Comparison of ENCODE assay signal across 17 cellular contexts in genomic region chr1:197920345-197921117, GRCh38. TPM values are rescaled to one million over a fixed set of nuclear protein-coding genes. Genes with fewer than 3 reads are reported as not detected.
A peak's percentile ranks its signal among the peaks of the same experiment; 100 is the strongest.
DNase-seq lines count a peak whose midpoint lies in the region; ATAC-seq and TF ChIP-seq lines count a peak whose summit lies in the region.
"Had no signal": no experiment of that assay in that cellular context is flagged by ENCODE, and none has a peak within 500 bp of the region (broad histone marks: within the 10 kb centered on the region; RNA-seq: fewer than 3 reads in every experiment).

No MANE protein-coding gene starts in this region.

- H3K27ac Mint-ChIP-seq in T-helper 1 cell treated with Interleukin-12 subunit alpha and Interleukin-12 subunit beta and Interleukin-4 antibody, amounts not matched to agents 30 μg/mL and 1 μg/mL, for 36 hours = no peak overlapping the region
- no peak overlapping the region for H3K27ac Mint-ChIP-seq in dendritic cell treated with granulocyte-macrophage colony-stimulating factor and Interleukin-4, amounts not matched to agents 40 ng/mL and 50 ng/mL, for 4 days
- no peak overlapping the region for H3K27ac Mint-ChIP-seq in nephron

- peaks cover 56% of the 10 kb centered on the region for H3K4me1 ChIP-seq in HUES48 (ENCODE audit: control insufficient read depth, insufficient read depth, low read length)

- intact Hi-C loops in dendritic cell treated with granulocyte-macrophage colony-stimulating factor and Interleukin-4, amounts not matched to agents 40 ng/mL and 50 ng/mL, for 4 days (cut with micrococcal nuclease) = loop anchor here (5.0 to 10.0 kb wide), 4 partner anchors 303 to 544 kb away; no protein-coding TSS in a partner anchor

- H3K36me3 ChIP-seq in HUES48 (ENCODE audit: control insufficient read depth, insufficient read depth, low read length) = no peaks in the 10 kb centered on the region
- H3K36me3 ChIP-seq: tibial nerve had no signal

- no peak overlapping the region for H3K27ac ChIP-seq in HUES48 (ENCODE audit: low read depth, low read length)
- H3K27ac ChIP-seq: dorsolateral prefrontal cortex, tibial nerve had no signal

- peaks cover 13% of the 10 kb centered on the region for H3K36me3 Mint-ChIP-seq in T-helper 1 cell treated with Interleukin-12 subunit alpha and Interleukin-12 subunit beta and Interleukin-4 antibody, amounts not matched to agents 30 μg/mL and 1 μg/mL, for 36 hours (ENCODE audit: low read depth)
- H3K36me3 Mint-ChIP-seq in dendritic cell treated with granulocyte-macrophage colony-stimulating factor and Interleukin-4, amounts not matched to agents 40 ng/mL and 50 ng/mL, for 4 days (ENCODE audit: low read depth) = no peaks in the 10 kb centered on the region
- H3K36me3 Mint-ChIP-seq in nephron (ENCODE audit: low read depth) = no peaks in the 10 kb centered on the region

- no peaks in the 10 kb centered on the region for H3K9me3 ChIP-seq in HUES48 (ENCODE audit: control insufficient read depth, insufficient read depth, low read length)
- H3K9me3 ChIP-seq: tibial nerve had no signal

- peaks cover 46% of the 10 kb centered on the region for H3K4me1 Mint-ChIP-seq in T-helper 1 cell treated with Interleukin-12 subunit alpha and Interleukin-12 subunit beta and Interleukin-4 antibody, amounts not matched to agents 30 μg/mL and 1 μg/mL, for 36 hours (ENCODE audit: low read depth)
- H3K4me1 Mint-ChIP-seq in dendritic cell treated with granulocyte-macrophage colony-stimulating factor and Interleukin-4, amounts not matched to agents 40 ng/mL and 50 ng/mL, for 4 days (ENCODE audit: low read depth) = peaks cover 58% of the 10 kb centered on the region
- peaks cover 51% of the 10 kb centered on the region for H3K4me1 Mint-ChIP-seq in nephron

- H3K9ac ChIP-seq in HUES48 (ENCODE audit: low read depth, low read length) = no peak overlapping the region

- H3K4me3 Mint-ChIP-seq in T-helper 1 cell treated with Interleukin-12 subunit alpha and Interleukin-12 subunit beta and Interleukin-4 antibody, amounts not matched to agents 30 μg/mL and 1 μg/mL, for 36 hours = peak overlapping the region; percentile 57
- peak overlapping the region; percentile 9 for H3K4me3 Mint-ChIP-seq in dendritic cell treated with granulocyte-macrophage colony-stimulating factor and Interleukin-4, amounts not matched to agents 40 ng/mL and 50 ng/mL, for 4 days
- H3K4me3 Mint-ChIP-seq in nephron = peak overlapping the region in 2 of 3 experiments; percentile 57 to 62

- peaks cover 92% of the 10 kb centered on the region for H3K27me3 Mint-ChIP-seq in T-helper 1 cell treated with Interleukin-12 subunit alpha and Interleukin-12 subunit beta and Interleukin-4 antibody, amounts not matched to agents 30 μg/mL and 1 μg/mL, for 36 hours (ENCODE audit: low read depth)
- peaks cover 84% of the 10 kb centered on the region for H3K27me3 Mint-ChIP-seq in dendritic cell treated with granulocyte-macrophage colony-stimulating factor and Interleukin-4, amounts not matched to agents 40 ng/mL and 50 ng/mL, for 4 days
- H3K27me3 Mint-ChIP-seq in nephron (ENCODE audit: low read depth) = peaks cover 99% of the 10 kb centered on the region

- H3K4me3 ChIP-seq in HUES48 (ENCODE audit: low read depth, low read length) = peak overlapping the region; percentile 63
- H3K4me3 ChIP-seq: dorsolateral prefrontal cortex, tibial nerve had no signal

- DNase-seq in T-helper 1 cell (no peak), dedifferentiated amniotic fluid mesenchymal stem cell (ENCODE audit: extremely low spot score) (no peak), left lobe of liver (ENCODE audit: low spot score) (no peak)
- DNase-seq: 8988T, dorsolateral prefrontal cortex, mesendoderm, NCI-H1092 treated with DMSO at 0.1 percent for 48 hours, NCI-H526, RPMI8226 had no signal

- TF ChIP-seq CTCF in nephron (IDR thresholded peaks at IDR 0.05; ENCODE audit: unreplicated experiment in 3 of 3) = no peak

- H3K27me3 ChIP-seq in HUES48 (ENCODE audit: control insufficient read depth, insufficient read depth, low read length) = peaks cover 93% of the 10 kb centered on the region

- H3K9me3 Mint-ChIP-seq in T-helper 1 cell treated with Interleukin-12 subunit alpha and Interleukin-12 subunit beta and Interleukin-4 antibody, amounts not matched to agents 30 μg/mL and 1 μg/mL, for 36 hours = no peaks in the 10 kb centered on the region
- H3K9me3 Mint-ChIP-seq in dendritic cell treated with granulocyte-macrophage colony-stimulating factor and Interleukin-4, amounts not matched to agents 40 ng/mL and 50 ng/mL, for 4 days = no peaks in the 10 kb centered on the region
- no peaks in the 10 kb centered on the region for H3K9me3 Mint-ChIP-seq in nephron

- ATAC-seq in HG02884 (IDR thresholded peaks at IDR 0.05; ENCODE audit: unreplicated experiment) = no peak
- no peak for ATAC-seq in left lobe of liver

RNA-seq across cellular contexts. Expression of gene LHX9, which starts 3.4 kb away (rescaled TPM):
- total RNA-seq in left lobe of liver = 0.23 TPM
- total RNA-seq: astrocyte; T-helper 1 cell treated with Interleukin-12 subunit alpha and Interleukin-12 subunit beta and Interleukin-4 antibody, amounts not matched to agents 30 ng/mL and 1 ng/mL, for 36 hours had no signal

RNA-seq across cellular contexts. Expression of gene C1orf53, which starts 18.1 kb away (rescaled TPM):
- total RNA-seq in left lobe of liver = 7.0 TPM
- total RNA-seq: tibial nerve had no signal

Comparison
In these comparisons a context has a peak if more than half of its experiments do, and no peak if none do; other contexts are left out.
1. H3K4me3 Mint-ChIP-seq: peak in every context shown above with its lines; median percentile 60 in nephron; 57 in T-helper 1 cell treated with Interleukin-12 subunit alpha and Interleukin-12 subunit beta and Interleukin-4 antibody, amounts not matched to agents 30 μg/mL and 1 μg/mL, for 36 hours; 9 in dendritic cell treated with granulocyte-macrophage colony-stimulating factor and Interleukin-4, amounts not matched to agents 40 ng/mL and 50 ng/mL, for 4 days.